Comparison of ENCODE assay signal across 8 cellular contexts in genomic region chr6:79869600-79870084, GRCh38.
DNase-seq lines count a peak whose midpoint lies in the region; ATAC-seq and TF ChIP-seq lines count a peak whose summit lies in the region.

No MANE protein-coding gene starts in this region.

- DNase-seq in BE2C: peak; percentile 86
- peak; percentile 57 for DNase-seq in NCI-H2227 treated with DMSO at 0.1 percent for 48 hours (lab: John Stamatoyannopoulos, UW)
- peak; percentile 61 for DNase-seq in activated CD4-positive, alpha-beta T cell treated with anti-CD3 and anti-CD28 coated beads for 1 hour
- peak; percentile 83 for DNase-seq in cerebellar cortex (ENCODE audit: low spot score)
- DNase-seq in left kidney (ENCODE audit: low read depth, low spot score): peak; percentile 89
- peak; percentile 68 for DNase-seq in stimulated activated CD4-positive, alpha-beta T cell treated with anti-CD3 and anti-CD28 coated beads, Interleukin-2, amount 100 ng/mL, for 4 hours (ENCODE audit: low read depth)

- no peaks in the 10 kb centered on the region for H3K9me3 ChIP-seq in BE2C

- TF ChIP-seq CTCF in BE2C (IDR thresholded peaks at IDR 0.05; ENCODE audit: low read depth, low read length): peak; percentile 90

- H3K36me3 ChIP-seq in BE2C: no peaks in the 10 kb centered on the region

- ATAC-seq in GM19035 (IDR thresholded peaks at IDR 0.05; ENCODE audit: unreplicated experiment) (peak; percentile 100), HG03196 (IDR thresholded peaks at IDR 0.05; ENCODE audit: unreplicated experiment) (peak; percentile 100)

- peak overlapping the region; percentile 39 for H3K4me3 ChIP-seq in BE2C (ENCODE audit: low read depth, low read length)

- H3K27me3 ChIP-seq in BE2C: no peaks in the 10 kb centered on the region

- peaks cover 16% of the 10 kb centered on the region for H3K4me1 ChIP-seq in BE2C

Comparison
In these comparisons a context has a peak if more than half of its experiments do, and no peak if none do; other contexts are left out.
1. Peak in every context shown above with its lines: DNase-seq, ATAC-seq and H3K4me3 ChIP-seq.